In genomic region chr5:79235222-79235577, GRCh38 we compare ENCODE assay signal across 8 cellular contexts. TPM values are rescaled to one million over a fixed set of nuclear protein-coding genes. Genes with fewer than 3 reads are reported as not detected.
DNase-seq lines count a peak whose midpoint lies in the region; ATAC-seq and TF ChIP-seq lines count a peak whose summit lies in the region.

No MANE protein-coding gene starts in this region.

- POLR2A ChIA-PET in activated CD4-positive, alpha-beta memory T cell treated with anti-CD3 and anti-CD28 coated beads for 36 hours (lab: Charles Lee): interaction anchor here (1.1 to 1.8 kb wide), 3 partner anchors 18 to 755 kb away, joined by 3 to 6 read pairs (median 4); partner anchors contain the start of gene ARSB

- peaks cover 9% of the 10 kb centered on the region for H3K4me1 Mint-ChIP-seq in activated CD4-positive, alpha-beta memory T cell treated with anti-CD3 and anti-CD28 coated beads for 36 hours (ENCODE audit: low read depth)
- H3K4me1 Mint-ChIP-seq in stimulated activated memory B cell treated with anti-CD40 and anti-IgM and Interleukin-4, amounts not matched to agents 10 μg/mL and 1 μg/mL and 100 μg/mL, for 72 hours: peaks cover 19% of the 10 kb centered on the region

- H3K4me1 ChIP-seq in hepatocyte (ENCODE audit: insufficient read depth): peaks cover 6% of the 10 kb centered on the region

- no peak for TF ChIP-seq CTCF in hepatocyte (IDR thresholded peaks at IDR 0.05; ENCODE audit: poor library complexity)

- peaks cover 22% of the 10 kb centered on the region for H4K20me1 ChIP-seq in hepatocyte (ENCODE audit: insufficient read depth, poor library complexity, severe bottlenecking)

- H3K27me3 Mint-ChIP-seq in activated CD4-positive, alpha-beta memory T cell treated with anti-CD3 and anti-CD28 coated beads for 36 hours: no peaks in the 10 kb centered on the region
- no peaks in the 10 kb centered on the region for H3K27me3 Mint-ChIP-seq in stimulated activated memory B cell treated with anti-CD40 and anti-IgM and Interleukin-4, amounts not matched to agents 10 μg/mL and 1 μg/mL and 100 μg/mL, for 72 hours

- no peaks in the 10 kb centered on the region for H3K9me3 ChIP-seq in hepatocyte (ENCODE audit: low read depth)

- H3K79me2 ChIP-seq in hepatocyte: peaks cover 33% of the 10 kb centered on the region

- H2AFZ ChIP-seq in hepatocyte: peak overlapping the region; percentile 72

- H3K27ac ChIP-seq in hepatocyte: peak overlapping the region; percentile 87

- no peaks in the 10 kb centered on the region for H3K27me3 ChIP-seq in hepatocyte

- H3K27ac Mint-ChIP-seq in activated CD4-positive, alpha-beta memory T cell treated with anti-CD3 and anti-CD28 coated beads for 36 hours: peak overlapping the region; percentile 98
- peak overlapping the region; percentile 88 for H3K27ac Mint-ChIP-seq in stimulated activated memory B cell treated with anti-CD40 and anti-IgM and Interleukin-4, amounts not matched to agents 10 μg/mL and 1 μg/mL and 100 μg/mL, for 72 hours

- intact Hi-C loops in activated CD4-positive, alpha-beta memory T cell treated with anti-CD3 and anti-CD28 coated beads for 36 hours (cut with micrococcal nuclease): loop anchor here (2.0 to 10.0 kb wide), 4 partner anchors 102 to 1420 kb away; partner anchors contain the start of genes DHFR, HOMER1 and MSH3

- no peaks in the 10 kb centered on the region for H3K9me3 Mint-ChIP-seq in activated CD4-positive, alpha-beta memory T cell treated with anti-CD3 and anti-CD28 coated beads for 36 hours
- no peaks in the 10 kb centered on the region for H3K9me3 Mint-ChIP-seq in stimulated activated memory B cell treated with anti-CD40 and anti-IgM and Interleukin-4, amounts not matched to agents 10 μg/mL and 1 μg/mL and 100 μg/mL, for 72 hours

- DNase-seq in GM04504 (ENCODE audit: low read depth) (peak; percentile 10), hepatocyte (ENCODE audit: low spot score) (peak; percentile 39), D341Med (ENCODE audit: low spot score) (no peak), NCI-H1048 (lab: John Stamatoyannopoulos, UW) (no peak), NK-92 (lab: John Stamatoyannopoulos, UW; ENCODE audit: unreplicated experiment) (no peak)
- DNase-seq in activated CD4-positive, alpha-beta memory T cell treated with anti-CD3 and anti-CD28 coated beads for 36 hours: no peak

- WGBS in hepatocyte (ENCODE audit: low lambda C conversion rate, missing lambda C conversion rate): 38% methylated on average over 2 of the region's 2 CpGs

- H3K36me3 ChIP-seq in hepatocyte (replicated peaks; ENCODE audit: insufficient read depth, low read depth): no peaks in the 10 kb centered on the region

- H3K36me3 Mint-ChIP-seq in activated CD4-positive, alpha-beta memory T cell treated with anti-CD3 and anti-CD28 coated beads for 36 hours: peaks cover 7% of the 10 kb centered on the region
- no peaks in the 10 kb centered on the region for H3K36me3 Mint-ChIP-seq in stimulated activated memory B cell treated with anti-CD40 and anti-IgM and Interleukin-4, amounts not matched to agents 10 μg/mL and 1 μg/mL and 100 μg/mL, for 72 hours

- ATAC-seq in HG02642 (IDR thresholded peaks at IDR 0.05; ENCODE audit: poor library complexity, unreplicated experiment): peak; percentile 6
- peak; percentile 25 for ATAC-seq in stimulated activated memory B cell treated with anti-CD40 and anti-IgM and Interleukin-4, amounts not matched to agents 10 μg/mL and 1 μg/mL and 100 μg/mL, for 72 hours

- peak overlapping the region; percentile 82 for H3K4me2 ChIP-seq in hepatocyte

- H3K9me2 ChIP-seq in hepatocyte (replicated peaks; ENCODE audit: insufficient read depth): no peaks in the 10 kb centered on the region

- peak overlapping the region; percentile 65 for H3K4me3 ChIP-seq in hepatocyte

- H3K4me3 Mint-ChIP-seq in activated CD4-positive, alpha-beta memory T cell treated with anti-CD3 and anti-CD28 coated beads for 36 hours: peak overlapping the region; percentile 94
- H3K4me3 Mint-ChIP-seq in stimulated activated memory B cell treated with anti-CD40 and anti-IgM and Interleukin-4, amounts not matched to agents 10 μg/mL and 1 μg/mL and 100 μg/mL, for 72 hours: peak overlapping the region; percentile 86

- CTCF ChIA-PET in activated CD4-positive, alpha-beta memory T cell treated with anti-CD3 and anti-CD28 coated beads for 36 hours (lab: Charles Lee): interaction anchor here (1.3 to 1.6 kb wide), 2 partner anchors 101 to 102 kb away, joined by 4 read pairs; no protein-coding TSS in a partner anchor

RNA-seq across cellular contexts. Expression of gene JMY, which starts 0.7 kb away (rescaled TPM):
- total RNA-seq in activated CD4-positive, alpha-beta memory T cell treated with anti-CD3 and anti-CD28 coated beads for 36 hours: 1 to 10 TPM; 8.6 to 9.1 TPM
- 9.3 and 11.7 TPM in 2 replicates for total RNA-seq in hepatocyte
- polyA plus RNA-seq in hepatocyte: 2.0 and 3.3 TPM in 2 replicates

Comparison
In these comparisons a context has a peak if more than half of its experiments do, and no peak if none do; other contexts are left out.
1. DNase-seq: peak in GM04504 (single experiment) and hepatocyte (single experiment); none in activated CD4-positive, alpha-beta memory T cell treated with anti-CD3 and anti-CD28 coated beads for 36 hours (single experiment), D341Med (single experiment), NCI-H1048 (single experiment) and NK-92 (single experiment).